Comparison of ENCODE assay signal across 2 cellular contexts in genomic region chr2:43314299-43314927, GRCh38.
TF ChIP-seq lines count a peak whose summit lies in the region.

No MANE protein-coding gene starts in this region.

TF ChIP-seq in HepG2, 621 proteins besides CTCF, POLR2A, EP300 and RAD21 (continued from another document):
- TF ChIP-seq THRA (CRISPR knock-in tag; IDR thresholded peaks at IDR 0.05; ENCODE audit: borderline replicate concordance) = no peak
- TF ChIP-seq FOXK2 (IDR thresholded peaks at IDR 0.05) = no peak

TF ChIP-seq in WTC11, 78 proteins besides CTCF, POLR2A, EP300 and RAD21 (continued from another document):
- no peak for TF ChIP-seq ARID4B (CRISPR knock-in tag; IDR thresholded peaks at IDR 0.05; ENCODE audit: borderline replicate concordance)
- no peak for TF ChIP-seq GTF2I (CRISPR knock-in tag; conservative IDR thresholded peaks at IDR 0.05)
- TF ChIP-seq ZBTB43 (CRISPR knock-in tag; IDR thresholded peaks at IDR 0.05) = no peak
- TF ChIP-seq NR1H2 (CRISPR knock-in tag; IDR thresholded peaks at IDR 0.05) = no peak
- TF ChIP-seq ZNF671 (CRISPR knock-in tag; IDR thresholded peaks at IDR 0.05) = no peak
- TF ChIP-seq ZNF512 (CRISPR knock-in tag; IDR thresholded peaks at IDR 0.05; ENCODE audit: borderline replicate concordance) = no peak
- no peak for TF ChIP-seq ZNF263 (CRISPR knock-in tag; IDR thresholded peaks at IDR 0.05; ENCODE audit: low read depth)
- no peak for TF ChIP-seq ZNF219 (CRISPR knock-in tag; IDR thresholded peaks at IDR 0.05; ENCODE audit: borderline replicate concordance)
- TF ChIP-seq PRDM15 (CRISPR knock-in tag; IDR thresholded peaks at IDR 0.05) = no peak
- no peak for TF ChIP-seq ZNF317 (CRISPR knock-in tag; IDR thresholded peaks at IDR 0.05; ENCODE audit: borderline replicate concordance, low read depth)
- no peak for TF ChIP-seq E2F4 (CRISPR knock-in tag; IDR thresholded peaks at IDR 0.05; ENCODE audit: borderline replicate concordance, low read depth)
- TF ChIP-seq E2F5 (CRISPR knock-in tag; IDR thresholded peaks at IDR 0.05) = no peak
- TF ChIP-seq ZNF138 (CRISPR knock-in tag; conservative IDR thresholded peaks at IDR 0.05) = no peak
- TF ChIP-seq USF2 (CRISPR knock-in tag; IDR thresholded peaks at IDR 0.05) = no peak
- no peak for TF ChIP-seq E2F1 (CRISPR knock-in tag; IDR thresholded peaks at IDR 0.05)
